ENCODE assay signal across 14 cellular contexts in the genomic region with DNA sequence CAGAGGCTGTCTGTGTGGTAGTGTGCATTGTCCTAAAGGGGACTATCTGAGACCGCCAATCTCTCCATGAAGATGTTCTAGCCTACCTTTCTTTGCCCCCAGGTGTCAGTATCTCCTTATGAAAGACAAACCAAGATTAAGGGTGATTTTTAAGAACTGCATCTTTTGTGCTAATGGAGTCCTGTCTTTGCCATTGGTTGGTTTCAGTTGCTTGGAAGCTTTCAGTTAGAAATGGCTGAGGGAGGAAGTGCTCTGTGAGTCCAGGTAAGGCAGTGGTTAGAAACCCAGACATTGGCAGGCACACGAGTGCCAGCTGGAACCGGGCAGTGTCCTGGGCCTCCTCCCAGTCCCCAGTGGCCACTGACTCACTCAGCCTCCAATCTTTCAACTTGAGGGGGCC.
DNase-seq lines count a peak whose midpoint lies in the region; TF ChIP-seq lines count a peak whose summit lies in the region.
"Had no signal": no experiment of that assay in that cellular context is flagged by ENCODE, and none has a peak within 500 bp of the region (broad histone marks: within the 10 kb centered on the region; RNA-seq: fewer than 3 reads in every experiment).

No MANE protein-coding gene starts in this region.

- no peaks in the 10 kb centered on the region for H3K27me3 Mint-ChIP-seq in CD4-positive, alpha-beta memory T cell
- no peaks in the 10 kb centered on the region for H3K27me3 Mint-ChIP-seq in H9 (ENCODE audit: low read depth)
- peaks cover 3 to 6% (median 4%) of the 10 kb centered on the region in 3 donors for H3K27me3 Mint-ChIP-seq in immature natural killer cell (ENCODE audit: low read depth in 3 of 3)

- H2BK5ac ChIP-seq in H9 (ENCODE audit: insufficient read length, low read length): no peak overlapping the region

- no peak overlapping the region for H2AFZ ChIP-seq in H9 (ENCODE audit: low read length)

- peak; percentile 49; the same call in 2 of the 3 replicates for TF ChIP-seq CTCF in H9 (conservative IDR thresholded peaks at IDR 0.05)
- TF ChIP-seq CTCF in VCaP (conservative IDR thresholded peaks at IDR 0.05): no peak

- no peak overlapping the region for H2BK15ac ChIP-seq in H9 (ENCODE audit: low read depth, low read length)

- H4K91ac ChIP-seq in H9 (ENCODE audit: insufficient read length, low read depth, low read length): no peak overlapping the region

- peaks cover 82 to 98% (median 90%) of the 10 kb centered on the region in 4 donors for H3K4me1 Mint-ChIP-seq in CD4-positive, alpha-beta memory T cell
- H3K4me1 Mint-ChIP-seq in H9 (peaks cover 21 to 25% of the 10 kb centered on the region in 2 experiments), immature natural killer cell (peaks cover 88 to 95% of the 10 kb centered on the region in 2 donors)

- peak overlapping the region in 1 of 2 donors; percentile 9 for H3K4me3 ChIP-seq in CD4-positive, alpha-beta memory T cell (ENCODE audit: low read length in 2 of 2)
- H3K4me3 ChIP-seq: lower lobe of right lung had no signal

- H3K79me2 ChIP-seq in H9 (ENCODE audit: insufficient read depth, low read length): no peaks in the 10 kb centered on the region

- no CpG with 5 or more reads among the region's 3 CpGs for WGBS in H9 (ENCODE audit: extremely low coverage, insufficient read length, low lambda C conversion rate)

- no peak overlapping the region for H2AK5ac ChIP-seq in H9 (ENCODE audit: insufficient read length, low read length)

- H3K9ac ChIP-seq in H9 (ENCODE audit: extremely low read depth, insufficient read length, low read length): no peak overlapping the region

- H3K56ac ChIP-seq in H9 (ENCODE audit: insufficient read length, low read depth, low read length): no peak overlapping the region

- H4K20me1 ChIP-seq in H9 (ENCODE audit: control insufficient read depth, insufficient read depth, insufficient read length): no peaks in the 10 kb centered on the region

- H3K36me3 Mint-ChIP-seq in CD4-positive, alpha-beta memory T cell: peaks cover 34 to 53% of the 10 kb centered on the region in 2 donors
- H3K36me3 Mint-ChIP-seq in H9 (ENCODE audit: insufficient read depth in 1 of 3, low read depth in 3 of 3): no peaks in the 10 kb centered on the region
- H3K36me3 Mint-ChIP-seq in immature natural killer cell: peaks cover 16 to 37% (median 22%) of the 10 kb centered on the region in 3 donors

- no peak overlapping the region for H4K8ac ChIP-seq in H9 (replicated peaks; ENCODE audit: insufficient read length, low read depth, low read length)

- no peaks in the 10 kb centered on the region for H3K79me1 ChIP-seq in H9 (ENCODE audit: insufficient read depth, low read depth, low read length, poor library complexity, severe bottlenecking)

- peaks cover 18% of the 10 kb centered on the region for H3K36me3 ChIP-seq in CD4-positive, alpha-beta memory T cell (ENCODE audit: insufficient read depth, low read length)
- H3K36me3 ChIP-seq: lower lobe of right lung had no signal

- H3K23ac ChIP-seq in H9 (ENCODE audit: insufficient read length, low read depth, low read length): no peak overlapping the region

- peaks cover 0 to 2% (median 0%) of the 10 kb centered on the region in 8 donors for H3K9me3 Mint-ChIP-seq in CD4-positive, alpha-beta memory T cell
- H3K9me3 Mint-ChIP-seq in H9 (no peaks in the 10 kb centered on the region), immature natural killer cell (no peaks in the 10 kb centered on the region)

- peak in 1 of 5 donors; percentile 26 for DNase-seq in CD4-positive, alpha-beta memory T cell
- no peak for DNase-seq in H9
- DNase-seq in immature natural killer cell: peak in 1 of 3 donors; percentile 38
- DNase-seq in SIG-M5 (lab: John Stamatoyannopoulos, UW): no peak
- DNase-seq in GM19238 (ENCODE audit: insufficient read length, low spot score): no peak
- DNase-seq in occipital lobe (lab: John Stamatoyannopoulos, UW): no peak
- DNase-seq in hypothalamus (lab: John Stamatoyannopoulos, UW): no peak
- DNase-seq: activated CD4-positive, alpha-beta T cell treated with anti-CD3 and anti-CD28 coated beads, Interleukin-2, amount 50 U/mL, for 48 hours; Calu3; foreskin melanocyte; H7; lower lobe of right lung; NCI-H1694 had no signal

- no peak overlapping the region for H2BK20ac ChIP-seq in H9 (ENCODE audit: low read depth, low read length, poor library complexity, severe bottlenecking)

- peak overlapping the region; percentile 63 for H3K27ac ChIP-seq in CD4-positive, alpha-beta memory T cell (ENCODE audit: low read depth, low read length)
- no peak overlapping the region for H3K27ac ChIP-seq in H9 (ENCODE audit: insufficient read length, low read depth, low read length)
- H3K27ac ChIP-seq in VCaP: peak overlapping the region; percentile 90; the same call in 1 of the 2 replicates
- H3K27ac ChIP-seq: lower lobe of right lung had no signal

- H3K4me2 ChIP-seq in H9 (ENCODE audit: insufficient read depth, insufficient read length, low read length): no peak overlapping the region

- CTCF ChIA-PET in CD4-positive, alpha-beta memory T cell (lab: Charles Lee; ENCODE audit: partially characterized antibody): interaction anchor here (1.0 to 10.0 kb wide), 5 partner anchors 10 to 109 kb away, joined by 3 to 92 read pairs (median 4); no protein-coding TSS in a partner anchor

- intact Hi-C loops in CD4-positive, alpha-beta memory T cell (cut with micrococcal nuclease): loop anchor here (1.0 kb wide), 2 partner anchors 16 to 71 kb away; no protein-coding TSS in a partner anchor

- no peak overlapping the region for H3K14ac ChIP-seq in H9 (ENCODE audit: insufficient read depth, low read length)

- H3K4me3 Mint-ChIP-seq in CD4-positive, alpha-beta memory T cell: peak overlapping the region; percentile 19 to 82 (median 72)
- H3K4me3 Mint-ChIP-seq in H9 (no peak overlapping the region), immature natural killer cell (peak overlapping the region; percentile 66 to 78 (median 69))

- peak overlapping the region; percentile 88 to 99 (median 96) for H3K27ac Mint-ChIP-seq in CD4-positive, alpha-beta memory T cell
- H3K27ac Mint-ChIP-seq in H9: no peak overlapping the region
- peak overlapping the region; percentile 85 to 98 (median 90) for H3K27ac Mint-ChIP-seq in immature natural killer cell

- H3K18ac ChIP-seq in H9 (ENCODE audit: insufficient read length, low read depth, low read length): no peak overlapping the region

- H4K5ac ChIP-seq in H9 (ENCODE audit: insufficient read length, low read depth, low read length): no peak overlapping the region

- no peak overlapping the region for H3T11ph ChIP-seq in H9 (ENCODE audit: low read length)

- H3K27me3 ChIP-seq in CD4-positive, alpha-beta memory T cell (ENCODE audit: insufficient read depth, low read length): no peaks in the 10 kb centered on the region
- no peaks in the 10 kb centered on the region for H3K27me3 ChIP-seq in H9 (ENCODE audit: insufficient read depth, low read length)

- no peaks in the 10 kb centered on the region for H3K9me3 ChIP-seq in CD4-positive, alpha-beta memory T cell (ENCODE audit: control insufficient read depth in 1 of 2, low read length in 2 of 2)
- no peaks in the 10 kb centered on the region for H3K9me3 ChIP-seq in H9 (ENCODE audit: control insufficient read depth, low read depth, low read length)
- H3K9me3 ChIP-seq: lower lobe of right lung had no signal

- H2BK120ac ChIP-seq in H9 (ENCODE audit: low read depth, low read length, poor library complexity, severe bottlenecking): no peak overlapping the region

- H3K4me1 ChIP-seq in CD4-positive, alpha-beta memory T cell (ENCODE audit: insufficient read depth, low read length): peaks cover 98% of the 10 kb centered on the region
- H3K4me1 ChIP-seq in H9 (ENCODE audit: insufficient read depth, low read length): peaks cover 4% of the 10 kb centered on the region; the same call in 1 of the 2 replicates

- POLR2A ChIA-PET in CD4-positive, alpha-beta memory T cell (lab: Charles Lee; ENCODE audit: partially characterized antibody): interaction anchor here (1.0 to 11.0 kb wide), 4 partner anchors 14 to 72 kb away, joined by 5 to 279 read pairs (median 6); no protein-coding TSS in a partner anchor

- no peak overlapping the region for H3K4ac ChIP-seq in H9 (ENCODE audit: low read depth, low read length)

- no peak overlapping the region for H2BK12ac ChIP-seq in H9 (ENCODE audit: insufficient read length, low read depth, low read length)

- H3K23me2 ChIP-seq in H9 (ENCODE audit: insufficient read length, low read depth, low read length, poor library complexity, severe bottlenecking): no peaks in the 10 kb centered on the region

Comparison
In these comparisons a context has a peak if more than half of its experiments do, and no peak if none do; other contexts are left out.
1. H3K27ac Mint-ChIP-seq: peak in CD4-positive, alpha-beta memory T cell (7 of 7) and immature natural killer cell (6 of 6); none in H9 (0 of 3).
2. H3K4me3 Mint-ChIP-seq: peak in CD4-positive, alpha-beta memory T cell (8 of 8) and immature natural killer cell (5 of 5); none in H9 (0 of 2).